ENCODE assay signal across 2 cellular contexts in genomic region chr11:59847620-59848019, GRCh38.
TF ChIP-seq lines count a peak whose summit lies in the region.

No MANE protein-coding gene starts in this region.

TF ChIP-seq in HEK293, 187 proteins besides CTCF, POLR2A, EP300 and RAD21:
- 0 out of 2 replicates have a peak, but pooled peaks have one; percentile 33 for TF ChIP-seq ZFHX2 (tag by site-specific recombination; conservative IDR thresholded peaks at IDR 0.05)
- TF ChIP-seq ZNF175 (tag by site-specific recombination; IDR thresholded peaks at IDR 0.05), result no peak
- TF ChIP-seq EGR2 (tag by site-specific recombination; IDR thresholded peaks at IDR 0.05; ENCODE audit: low read depth), result 0 out of 2 replicates have a peak, but pooled peaks have one; percentile 11
- TF ChIP-seq ZNF391 (tag by site-specific recombination; IDR thresholded peaks at IDR 0.05; ENCODE audit: borderline replicate concordance, low read depth), result no peak
TF ChIP-seq in HEK293: peak in this region for 2.

TF ChIP-seq in K562, 482 proteins besides CTCF, POLR2A, EP300 and RAD21:
- TF ChIP-seq KDM5B (IDR thresholded peaks at IDR 0.05; ENCODE audit: insufficient replicate concordance, low read depth, low read length) (no peak), CBFB (CRISPR knock-in tag; IDR thresholded peaks at IDR 0.05) (no peak), ATF3 (IDR thresholded peaks at IDR 0.05) (peak; percentile 62), ATF3 (CRISPR knock-in tag; conservative IDR thresholded peaks at IDR 0.05) (no peak), ZNF134 (CRISPR knock-in tag; conservative IDR thresholded peaks at IDR 0.05) (no peak), ILF3 (IDR thresholded peaks at IDR 0.05; ENCODE audit: borderline replicate concordance) (no peak), CREB1 (IDR thresholded peaks at IDR 0.05) (no peak), CREB1 (CRISPR knock-in tag; IDR thresholded peaks at IDR 0.05) (no peak), MLLT1 (IDR thresholded peaks at IDR 0.05) (no peak), CEBPG (CRISPR knock-in tag; IDR thresholded peaks at IDR 0.05) (peak; percentile 55; the same call in 1 of the 2 replicates), CEBPG (tag; conservative IDR thresholded peaks at IDR 0.05 in 1 of 2, IDR thresholded peaks at IDR 0.05 in 1 of 2) (peak in 1 of 2 experiments; percentile 28; a peak in 1 of 4 replicates)
